8 cellular contexts compared by ENCODE assay signal in genomic region chr6:116386581-116387299, GRCh38. TPM values are rescaled to one million over a fixed set of nuclear protein-coding genes. Genes with fewer than 3 reads are reported as not detected.
DNase-seq lines count a peak whose midpoint lies in the region; ATAC-seq and TF ChIP-seq lines count a peak whose summit lies in the region.

No MANE protein-coding gene starts in this region.

- peak overlapping the region in 3 of 4 donors; percentile 18 to 64 (median 61) for H3K4me3 Mint-ChIP-seq in IgD-negative memory B cell
- no peak overlapping the region for H3K4me3 Mint-ChIP-seq in endodermal cell

- no peaks in the 10 kb centered on the region for H3K27me3 ChIP-seq in endodermal cell (ENCODE audit: control insufficient read depth, insufficient read depth, low read length, poor library complexity, severe bottlenecking)
- H3K27me3 ChIP-seq in spleen (replicated peaks in 1 of 7), result no peaks in the 10 kb centered on the region

- WGBS in endodermal cell (ENCODE audit: insufficient coverage in 1 of 2, insufficient read length in 1 of 2), 2 experiments, result 92 to 93% methylated on average over 3 to 4 of the region's 4 CpGs
- 54 to 70% (median 57%) methylated on average over 4 of the region's 4 CpGs for WGBS in spleen, 5 donors

- H3K36me3 ChIP-seq in endodermal cell (ENCODE audit: control insufficient read depth, insufficient read depth, low read length), result no peaks in the 10 kb centered on the region
- H3K36me3 ChIP-seq in spleen, result no peaks in the 10 kb centered on the region

- H3K36me3 Mint-ChIP-seq in IgD-negative memory B cell (peaks cover 5% of the 10 kb centered on the region), endodermal cell (ENCODE audit: low read depth) (no peaks in the 10 kb centered on the region)

- H3K27ac Mint-ChIP-seq in IgD-negative memory B cell (peak overlapping the region; percentile 4 to 83 (median 63)), endodermal cell (peak overlapping the region; percentile 1)

- DNase-seq in endodermal cell (no peak), spleen (no peak), foreskin melanocyte (no peak), NCI-H748 treated with DMSO at 0.1 percent for 48 hours (lab: John Stamatoyannopoulos, UW) (no peak)
- no peak for DNase-seq in activated CD4-positive, alpha-beta T cell treated with anti-CD3 and anti-CD28 coated beads, Interleukin-2, amount 50 U/mL, for 1 hour

- H3K4me1 ChIP-seq in endodermal cell (ENCODE audit: control insufficient read depth, insufficient read depth, low read length) (no peaks in the 10 kb centered on the region), spleen (peaks cover 59 to 74% (median 66%) of the 10 kb centered on the region in 6 donors)

- peaks cover 41 to 54% (median 52%) of the 10 kb centered on the region in 3 donors for H3K4me1 Mint-ChIP-seq in IgD-negative memory B cell
- H3K4me1 Mint-ChIP-seq in endodermal cell, result peaks cover 14% of the 10 kb centered on the region

- H3K27me3 Mint-ChIP-seq in IgD-negative memory B cell (peaks cover 2% of the 10 kb centered on the region), endodermal cell (ENCODE audit: insufficient read depth) (no peaks in the 10 kb centered on the region)

- ATAC-seq in GM19463 (IDR thresholded peaks at IDR 0.05; ENCODE audit: unreplicated experiment) (peak; percentile 32), GM18519 (IDR thresholded peaks at IDR 0.05; ENCODE audit: low FRiP score, unreplicated experiment) (no peak)

- H3K9me3 ChIP-seq in endodermal cell (ENCODE audit: control insufficient read depth, low read length), result no peaks in the 10 kb centered on the region
- no peaks in the 10 kb centered on the region for H3K9me3 ChIP-seq in spleen

- TF ChIP-seq POLR2A in spleen (IDR thresholded peaks at IDR 0.05), result no peak

- H3K9me3 Mint-ChIP-seq in IgD-negative memory B cell, result no peaks in the 10 kb centered on the region
- no peaks in the 10 kb centered on the region for H3K9me3 Mint-ChIP-seq in endodermal cell

- H3K27ac ChIP-seq in endodermal cell (ENCODE audit: low read depth, low read length), result no peak overlapping the region
- H3K27ac ChIP-seq in spleen, result peak overlapping the region; percentile 3 to 87 (median 66)

- H3K9ac ChIP-seq in endodermal cell (ENCODE audit: extremely low read depth, low read length, poor library complexity, severe bottlenecking), result no peak overlapping the region

- H3K4me3 ChIP-seq in endodermal cell (ENCODE audit: low read length) (no peak overlapping the region), spleen (no peak overlapping the region)

- intact Hi-C loops in spleen (cut with DNase I; ENCODE audit: low total_unique reads), result no loop called here

- TF ChIP-seq CTCF in endodermal cell (conservative IDR thresholded peaks at IDR 0.05) (no peak), spleen (IDR thresholded peaks at IDR 0.05 in 8 of 11, conservative IDR thresholded peaks at IDR 0.05 in 3 of 11) (no peak)

RNA-seq across cellular contexts. Expression of gene DSE, which starts 16.0 kb away (rescaled TPM):
- 23.6 TPM for polyA plus RNA-seq in IgD-negative memory B cell
- total RNA-seq in endodermal cell, result 10 to 100 TPM; 42.3 to 44.3 TPM
- 18.9 TPM for polyA plus RNA-seq in endodermal cell (2013, experiment 1 of 2)
- polyA plus RNA-seq in endodermal cell (2013, experiment 2 of 2), result 17.5 TPM
- 10 to 100 TPM; 52.9 to 82.3 (median 65.4) TPM for total RNA-seq in spleen
- 1 to 10 TPM; 8.2 to 9.4 (median 9.2) TPM for polyA plus RNA-seq in spleen
